9 cellular contexts compared by ENCODE assay signal in the genomic region with DNA sequence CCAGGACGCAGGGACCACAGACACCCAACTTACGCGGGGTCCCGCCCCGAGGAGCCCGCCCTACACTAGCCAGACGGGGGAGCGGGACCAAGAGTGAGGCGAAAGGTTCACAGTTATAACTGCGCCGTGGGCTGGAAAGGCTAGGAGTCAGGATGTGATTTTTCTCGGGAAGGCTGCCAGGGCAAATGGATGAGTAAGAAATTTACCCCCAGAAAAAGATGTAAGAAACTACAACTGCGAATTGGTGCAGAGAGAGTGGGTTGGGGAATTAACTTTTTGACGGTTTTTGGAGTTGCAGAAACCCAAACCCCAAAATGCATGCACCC. TPM values are rescaled to one million over a fixed set of nuclear protein-coding genes. Genes with fewer than 3 reads are reported as not detected.
DNase-seq lines count a peak whose midpoint lies in the region; ATAC-seq and TF ChIP-seq lines count a peak whose summit lies in the region.
"Had no signal": no experiment of that assay in that cellular context is flagged by ENCODE, and none has a peak within 500 bp of the region (broad histone marks: within the 10 kb centered on the region; RNA-seq: fewer than 3 reads in every experiment).

No MANE protein-coding gene starts in this region.

- H3K27me3 ChIP-seq in BE2C (no peaks in the 10 kb centered on the region), Karpas-422 (ENCODE audit: low read length) (no peaks in the 10 kb centered on the region), dorsolateral prefrontal cortex (peaks cover 0 to 41% (median 6%) of the 10 kb centered on the region in 45 donors), neural cell (ENCODE audit: insufficient read depth, low read depth, low read length) (no peaks in the 10 kb centered on the region)

- 0 out of 2 replicates have a peak, but pooled peaks cover 3% of the 10 kb centered on the region for H4K20me1 ChIP-seq in Karpas-422 (ENCODE audit: insufficient read depth, low read depth, low read length)
- H4K20me1 ChIP-seq in neural cell (ENCODE audit: insufficient read depth) = no peaks in the 10 kb centered on the region

- intact Hi-C loops in dorsolateral prefrontal cortex (cut with DNase I) = loop anchor here (5.0 kb wide), 4 partner anchors 96 to 184 kb away; no protein-coding TSS in a partner anchor

- no peaks in the 10 kb centered on the region for H3K79me2 ChIP-seq in Karpas-422 (ENCODE audit: low read length)
- H3K79me2 ChIP-seq in neural cell (replicated peaks; ENCODE audit: insufficient read depth, low read length) = peaks cover 50% of the 10 kb centered on the region

- peak overlapping the region; percentile 79; the same call in 1 of the 2 replicates for H2AFZ ChIP-seq in Karpas-422 (ENCODE audit: low read length)
- no peak overlapping the region for H2AFZ ChIP-seq in neural cell (ENCODE audit: low read depth, low read length)

- peak; percentile 14 for TF ChIP-seq EP300 in neural cell (conservative IDR thresholded peaks at IDR 0.05; ENCODE audit: poor library complexity, severe bottlenecking)

- TF ChIP-seq RAD21 in neural cell (conservative IDR thresholded peaks at IDR 0.05) = no peak

- peaks cover 13% of the 10 kb centered on the region for H3K4me1 ChIP-seq in BE2C
- H3K4me1 ChIP-seq in Karpas-422 (ENCODE audit: low read length) = peaks cover 17% of the 10 kb centered on the region

- H3K9me2 ChIP-seq in Karpas-422 (replicated peaks; ENCODE audit: insufficient read depth, low read length) (no peaks in the 10 kb centered on the region), neural cell (ENCODE audit: insufficient read depth, low read length) (no peaks in the 10 kb centered on the region)

- H3K36me3 ChIP-seq in BE2C (no peaks in the 10 kb centered on the region), Karpas-422 (ENCODE audit: insufficient read depth, low read length) (no peaks in the 10 kb centered on the region), neural cell (ENCODE audit: insufficient read depth, low read length) (no peaks in the 10 kb centered on the region)

- peak overlapping the region; percentile 70 for H3K4me3 ChIP-seq in BE2C (ENCODE audit: low read depth, low read length)
- peak overlapping the region; percentile 29; the same call in 1 of the 2 replicates for H3K4me3 ChIP-seq in Karpas-422 (ENCODE audit: low read length)
- peak overlapping the region; percentile 40 to 76 (median 61) for H3K4me3 ChIP-seq in dorsolateral prefrontal cortex
- peak overlapping the region; percentile 96 for H3K4me3 ChIP-seq in neural cell (ENCODE audit: low read length)

- H3F3A ChIP-seq in neural cell (ENCODE audit: insufficient read depth, low read length, poor library complexity, severe bottlenecking) = no peaks in the 10 kb centered on the region

- DNase-seq in BE2C (no peak), Karpas-422 (no peak), dorsolateral prefrontal cortex (no peak), cortex of kidney (lab: John Stamatoyannopoulos, UW) (no peak), Ammon's horn (ENCODE audit: low spot score) (no peak), AML-193 (lab: John Stamatoyannopoulos, UW) (no peak)

- H3K27ac ChIP-seq in Karpas-422 (ENCODE audit: low read length) (no peak overlapping the region), dorsolateral prefrontal cortex (peak overlapping the region in 5 of 59 donors; percentile 6 to 78 (median 57)), neural cell (ENCODE audit: low read length) (no peak overlapping the region)

- H3K4me2 ChIP-seq in Karpas-422 (ENCODE audit: low read depth, low read length, poor library complexity, severe bottlenecking) = peak overlapping the region; percentile 46
- H3K4me2 ChIP-seq in neural cell (ENCODE audit: low read length) = peak overlapping the region; percentile 73

- TF ChIP-seq CTCF in BE2C (IDR thresholded peaks at IDR 0.05; ENCODE audit: low read depth, low read length) = no peak
- TF ChIP-seq CTCF in dorsolateral prefrontal cortex (IDR thresholded peaks at IDR 0.05 in 54 of 56, conservative IDR thresholded peaks at IDR 0.05 in 2 of 56; ENCODE audit: low read depth in 1 of 56, partially characterized antibody in 56 of 56) = peak in 30 of 56 donors; percentile 0 to 69 (median 19)
- TF ChIP-seq CTCF in neural cell (IDR thresholded peaks at IDR 0.05; ENCODE audit: poor library complexity, severe bottlenecking) = no peak

- H3K9ac ChIP-seq in Karpas-422 (ENCODE audit: low read length) (peak overlapping the region; percentile 45), neural cell (ENCODE audit: low read length) (peak overlapping the region; percentile 86)

- H3K9me3 ChIP-seq in BE2C (no peaks in the 10 kb centered on the region), Karpas-422 (ENCODE audit: low read length) (no peaks in the 10 kb centered on the region), neural cell (ENCODE audit: low read length) (no peaks in the 10 kb centered on the region)

- no peak for ATAC-seq in GM19023 (IDR thresholded peaks at IDR 0.05; ENCODE audit: unreplicated experiment)

TF ChIP-seq in neural cell, 6 proteins besides CTCF, POLR2A, EP300 and RAD21:
- TF ChIP-seq TAF1 (IDR thresholded peaks at IDR 0.05; ENCODE audit: low read depth) (no peak), MXI1 (conservative IDR thresholded peaks at IDR 0.05; ENCODE audit: poor library complexity, severe bottlenecking) (no peak), EZH2 (IDR thresholded peaks at IDR 0.05; ENCODE audit: borderline replicate concordance, insufficient read depth, low read length, poor library complexity, severe bottlenecking) (no peak), POLR2AphosphoS5 (IDR thresholded peaks at IDR 0.05) (no peak), REST (IDR thresholded peaks at IDR 0.05; ENCODE audit: borderline replicate concordance) (no peak), SMC3 (conservative IDR thresholded peaks at IDR 0.05; ENCODE audit: poor library complexity) (peak; percentile 75)

RNA-seq across cellular contexts. Expression of gene TSPAN18, which starts 1.3 kb away (rescaled TPM):
- 12.5 TPM for polyA plus RNA-seq in BE2C (2012; ENCODE audit: insufficient read depth, insufficient read length, low read depth)
- 0.90 and 1.8 TPM in 2 replicates for total RNA-seq in Karpas-422 (2014; rRNA removed; shearing (Covaris generic); ENCODE audit: low replicate concordance)
- total RNA-seq in dorsolateral prefrontal cortex = 10 to 100 TPM in 2 of 120 experiments, 1 to 10 TPM in 118; 1.6 to 16.7 (median 5.0) TPM
- 8.4 and 9.4 TPM in 2 replicates for polyA plus RNA-seq in neural cell
- polyA minus RNA-seq in neural cell = 23.4 and 26.5 TPM in 2 replicates
- total RNA-seq: SK-MEL-5 had no signal

Comparison
In these comparisons a context has a peak if more than half of its experiments do, and no peak if none do; other contexts are left out.
1. H3K4me3 ChIP-seq: peak in every context shown above with its lines; median percentile 96 in neural cell; 70 in BE2C; 61 in dorsolateral prefrontal cortex; 29 in Karpas-422.
2. CTCF ChIP-seq: peak in dorsolateral prefrontal cortex (30 of 56); none in BE2C (single experiment) and neural cell (single experiment).